1 cellular context compared by ENCODE assay signal in genomic region chr2:170307052-170307451, GRCh38.
A peak's percentile ranks its signal among the peaks of the same experiment; 100 is the strongest.
TF ChIP-seq lines count a peak whose summit lies in the region.

No MANE protein-coding gene starts in this region.

TF ChIP-seq in K562, 482 proteins besides CTCF, POLR2A, EP300 and RAD21 (continued from another document):
- TF ChIP-seq ZNF592 (IDR thresholded peaks at IDR 0.05) (no peak), TBL1XR1 (IDR thresholded peaks at IDR 0.05; ENCODE audit: low read length in 2 of 2) (0 out of 4 replicates have a peak, but pooled peaks of 1 of the 2 experiments have one; percentile 15), HMGN3 (IDR thresholded peaks at IDR 0.05; ENCODE audit: borderline replicate concordance, extremely low read depth, insufficient read length, low read depth, low read length) (no peak), ZNF384 (IDR thresholded peaks at IDR 0.05; ENCODE audit: low read depth, low read length) (peak; percentile 94), JUND (IDR thresholded peaks at IDR 0.05; ENCODE audit: borderline replicate concordance, low read depth, low read length) (0 out of 2 replicates have a peak, but pooled peaks have one; percentile 34), JUND (tag; IDR thresholded peaks at IDR 0.05; ENCODE audit: borderline replicate concordance, low read depth, low read length) (no peak; the same call in 2 of the 3 replicates)
- TF ChIP-seq, protein P1, sequence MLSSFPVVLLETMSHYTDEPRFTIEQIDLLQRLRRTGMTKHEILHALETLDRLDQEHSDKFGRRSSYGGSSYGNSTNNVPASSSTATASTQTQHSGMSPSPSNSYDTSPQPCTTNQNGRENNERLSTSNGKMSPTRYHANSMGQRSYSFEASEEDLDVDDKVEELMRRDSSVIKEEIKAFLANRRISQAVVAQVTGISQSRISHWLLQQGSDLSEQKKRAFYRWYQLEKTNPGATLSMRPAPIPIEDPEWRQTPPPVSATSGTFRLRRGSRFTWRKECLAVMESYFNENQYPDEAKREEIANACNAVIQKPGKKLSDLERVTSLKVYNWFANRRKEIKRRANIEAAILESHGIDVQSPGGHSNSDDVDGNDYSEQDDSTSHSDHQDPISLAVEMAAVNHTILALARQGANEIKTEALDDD (IDR thresholded peaks at IDR 0.05) = peak; percentile 53; the same call in 1 of the 2 replicates
